In genomic region chr15:44427756-44428724, GRCh38 we compare ENCODE assay signal across 8 cellular contexts. TPM values are rescaled to one million over a fixed set of nuclear protein-coding genes. Genes with fewer than 3 reads are reported as not detected.
DNase-seq lines count a peak whose midpoint lies in the region; ATAC-seq, FAIRE-seq and TF ChIP-seq lines count a peak whose summit lies in the region.

No MANE protein-coding gene starts in this region.

- no peaks in the 10 kb centered on the region for H3K27me3 ChIP-seq in mammary epithelial cell (ENCODE audit: insufficient read depth, low read length)
- H3K27me3 ChIP-seq in layer of hippocampus (ENCODE audit: control insufficient read depth, insufficient read depth, low read length) = no peaks in the 10 kb centered on the region
- H3K27me3 ChIP-seq in subcutaneous abdominal adipose tissue (ENCODE audit: control insufficient read depth in 5 of 5, insufficient read depth in 4 of 5, low read length in 5 of 5) = no peaks in the 10 kb centered on the region

- CTCF ChIA-PET in mammary epithelial cell (lab: Charles Lee; ENCODE audit: low non-redundant PET) = interaction anchor here (0.6 to 1.4 kb wide), 3 partner anchors 30 to 73 kb away, joined by 3 to 6 read pairs (median 4); no protein-coding TSS in a partner anchor

- dilution Hi-C loops in mammary epithelial cell (cut with HindIII; ENCODE audit: low sequenced_read_pairs) = no loop called here

- DNase-seq in AG08396 (ENCODE audit: low spot score) = peak; percentile 53
- DNase-seq in GM12891 (ENCODE audit: insufficient read length, low spot score) = no peak
- peak; percentile 83 for DNase-seq in NCI-H526 treated with DMSO at 0.1 percent for 48 hours (lab: John Stamatoyannopoulos, UW)
- peak; percentile 83 for DNase-seq in mammary epithelial cell
- no peak for DNase-seq in SKM-1 treated with dmso at 0.1 percent for 144 hours (lab: John Stamatoyannopoulos, UW; ENCODE audit: unreplicated experiment)

- TF ChIP-seq CTCF in mammary epithelial cell (conservative IDR thresholded peaks at IDR 0.05 in 1 of 2, IDR thresholded peaks at IDR 0.05 in 1 of 2; ENCODE audit: extremely low read depth in 1 of 2, insufficient read depth in 1 of 2, low read depth in 1 of 2, low read length in 2 of 2) = peak in 1 of 2 donors; percentile 18

- peak; percentile 56 for FAIRE-seq in GM12891 (lab: Jason Lieb, UNC)

- H2AFZ ChIP-seq in mammary epithelial cell (ENCODE audit: low read depth, low read length) = peak overlapping the region; percentile 97

- H3K9me3 ChIP-seq in mammary epithelial cell (replicated peaks; ENCODE audit: insufficient read depth, low read length) (no peaks in the 10 kb centered on the region), subcutaneous abdominal adipose tissue (ENCODE audit: control insufficient read depth in 5 of 5, low read length in 5 of 5) (no peaks in the 10 kb centered on the region)

- peak; percentile 27 for ATAC-seq in HG03045 (IDR thresholded peaks at IDR 0.05; ENCODE audit: unreplicated experiment)

- H3K4me1 ChIP-seq in mammary epithelial cell (ENCODE audit: insufficient read depth, low read length) (no peaks in the 10 kb centered on the region), subcutaneous abdominal adipose tissue (ENCODE audit: control insufficient read depth in 5 of 5, insufficient read depth in 5 of 5, low read length in 5 of 5) (peaks cover 3 to 37% (median 25%) of the 10 kb centered on the region in 5 donors)

- no peaks in the 10 kb centered on the region for H4K20me1 ChIP-seq in mammary epithelial cell (ENCODE audit: insufficient read depth, low read length)

- 0% methylated on average over 17 of the region's 27 CpGs for WGBS in mammary epithelial cell (ENCODE audit: low coverage, missing lambda C conversion rate)

- peak overlapping the region; percentile 89 for H3K4me2 ChIP-seq in mammary epithelial cell (ENCODE audit: insufficient read depth, low read depth, low read length)

- H3K79me2 ChIP-seq in mammary epithelial cell (ENCODE audit: insufficient read depth, low read length) = peaks cover 56% of the 10 kb centered on the region

- in situ Hi-C loops in mammary epithelial cell (cut with MboI; ENCODE audit: low sequenced_read_pairs in 2 of 2) = no loop called here

- H3K36me3 ChIP-seq in mammary epithelial cell (ENCODE audit: insufficient read depth, low read length) (no peaks in the 10 kb centered on the region), subcutaneous abdominal adipose tissue (ENCODE audit: control insufficient read depth in 5 of 5, insufficient read depth in 5 of 5, low read length in 5 of 5) (peaks cover 0 to 7% (median 0%) of the 10 kb centered on the region in 5 donors)

- H3K4me3 ChIP-seq in mammary epithelial cell (replicated peaks in 1 of 3; ENCODE audit: insufficient read depth in 1 of 3, low read depth in 2 of 3, low read length in 3 of 3) (peak overlapping the region; percentile 75 to 94 (median 88)), subcutaneous abdominal adipose tissue (ENCODE audit: low read depth in 1 of 5, low read length in 5 of 5) (peak overlapping the region; percentile 93 to 100 (median 99))

- TSS peak; percentile 56 for BruUV-seq in mammary epithelial cell (replicated peaks; lab: Mats Ljungman, UMichigan)

- intact Hi-C loops in mammary epithelial cell (cut with micrococcal nuclease) = loop anchor here (1.0 to 5.0 kb wide), 5 partner anchors 39 to 211 kb away; partner anchors contain the start of gene GOLM2

- H3K27ac ChIP-seq in mammary epithelial cell (ENCODE audit: insufficient read depth, low read depth, low read length) (peak overlapping the region; percentile 98), layer of hippocampus (ENCODE audit: low read depth, low read length) (peak overlapping the region; percentile 99), subcutaneous abdominal adipose tissue (ENCODE audit: low read depth, low read length) (peak overlapping the region; percentile 91)

- peak overlapping the region; percentile 99 for H3K9ac ChIP-seq in mammary epithelial cell (ENCODE audit: insufficient read depth, low read length)
- peak overlapping the region; percentile 92 to 100 (median 98) for H3K9ac ChIP-seq in subcutaneous abdominal adipose tissue (ENCODE audit: low read length in 5 of 5)

- no peak for TF ChIP-seq POLR2A in GM12891 (IDR thresholded peaks at IDR 0.05; ENCODE audit: low read depth, low read length)

TF ChIP-seq in GM12891, 5 proteins besides CTCF, POLR2A, EP300 and RAD21:
- TF ChIP-seq TAF1 (IDR thresholded peaks at IDR 0.05; ENCODE audit: low read depth, low read length) (no peak), POU2F2 (IDR thresholded peaks at IDR 0.05; ENCODE audit: low read depth, low read length) (no peak; the same call in 1 of the 2 replicates), SPI1 (IDR thresholded peaks at IDR 0.05; ENCODE audit: low read depth, low read length) (no peak), PAX5 (IDR thresholded peaks at IDR 0.05; ENCODE audit: insufficient read depth, low read length, severe bottlenecking) (no peak), POLR2AphosphoS5 (IDR thresholded peaks at IDR 0.05; ENCODE audit: low read depth, low read length) (no peak)

RNA-seq across cellular contexts. Expression of gene CTDSPL2, which starts 0.6 kb away (rescaled TPM):
- 24.0 TPM for polyA plus RNA-seq in GM12891 (2012; ENCODE audit: low read depth, missing spikeins)
- total RNA-seq in mammary epithelial cell = 10 to 100 TPM; 38.0 to 47.3 TPM
- polyA plus RNA-seq in mammary epithelial cell = 25.3 TPM
- polyA minus RNA-seq in mammary epithelial cell = 26.6 TPM

Comparison
In these comparisons a context has a peak if more than half of its experiments do, and no peak if none do; other contexts are left out.
1. DNase-seq: peak in AG08396 (single experiment), NCI-H526 treated with DMSO at 0.1 percent for 48 hours (single experiment) and mammary epithelial cell (single experiment); none in GM12891 (single experiment) and SKM-1 treated with dmso at 0.1 percent for 144 hours (single experiment).
2. Peak in every context shown above with its lines, with median percentiles within 50 percentile points of each other: H3K27ac ChIP-seq.